15 cellular contexts compared by ENCODE assay signal in the genomic region with DNA sequence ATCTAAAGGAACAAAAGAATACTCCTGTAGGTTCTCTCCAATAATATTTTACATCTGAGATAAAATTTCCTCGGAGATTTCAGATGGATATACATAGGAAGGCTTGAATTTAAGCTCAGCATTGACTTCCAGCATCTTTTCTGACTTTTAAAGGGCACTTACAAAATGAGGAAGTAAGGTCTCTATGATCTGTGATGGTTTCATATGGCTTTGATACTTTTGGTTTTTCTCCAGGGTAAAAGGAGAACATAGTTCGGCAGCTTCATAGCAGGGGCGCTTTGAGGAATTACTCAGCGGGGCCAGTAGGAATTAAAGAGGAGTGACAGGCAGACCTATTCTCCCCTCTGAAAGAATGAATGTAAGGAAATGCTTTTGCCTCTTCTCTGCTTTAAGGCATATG.
"Had no signal": no experiment of that assay in that cellular context is flagged by ENCODE, and none has a peak within 500 bp of the region (broad histone marks: within the 10 kb centered on the region; RNA-seq: fewer than 3 reads in every experiment).

No MANE protein-coding gene starts in this region.

- DNase-seq: activated CD4-positive, alpha-beta T cell treated with anti-CD3 and anti-CD28 coated beads for 1 hour; activated CD4-positive, alpha-beta T cell treated with anti-CD3 and anti-CD28 coated beads, Interleukin-2, amount 50 U/mL, for 4 hours; activated naive CD4-positive, alpha-beta T cell treated with Interleukin-2 at 50 U/mL for 16 hours; activated T-cell treated with anti-CD3 and anti-CD28 coated beads for 4 hours; anterior cingulate cortex; brain microvascular endothelial cell; effector CD4-positive, alpha-beta T cell; islet precursor cell; pancreas; stimulated activated naive CD8-positive, alpha-beta T cell treated with anti-CD3 and anti-CD28 coated beads, Interleukin-15, Interleukin-2, amounts not matched to agents 100 U/mL and 50 U/mL, for 24 hours; upper lobe of right lung had no signal

- H3K9me3 ChIP-seq: esophagus muscularis mucosa, pancreas, upper lobe of right lung had no signal

- H3K36me3 ChIP-seq: brain microvascular endothelial cell, esophagus muscularis mucosa, pancreas, upper lobe of right lung had no signal

- H3K4me3 ChIP-seq: coronary artery, esophagus muscularis mucosa, pancreas, upper lobe of right lung had no signal

- ATAC-seq: left lobe of liver; pancreas; sciatic nerve; stimulated activated naive CD8-positive, alpha-beta T cell treated with anti-CD3 and anti-CD28 coated beads, Interleukin-15, Interleukin-2, amounts not matched to agents 100 U/mL and 50 U/mL, for 24 hours; upper lobe of right lung had no signal

- H3K27me3 ChIP-seq: brain microvascular endothelial cell, esophagus muscularis mucosa, pancreas, upper lobe of right lung had no signal

- H3K27ac ChIP-seq: brain microvascular endothelial cell, coronary artery, esophagus muscularis mucosa, pancreas, upper lobe of right lung had no signal

- H3K4me1 ChIP-seq: esophagus muscularis mucosa, pancreas, upper lobe of right lung had no signal
